In the genomic region with DNA sequence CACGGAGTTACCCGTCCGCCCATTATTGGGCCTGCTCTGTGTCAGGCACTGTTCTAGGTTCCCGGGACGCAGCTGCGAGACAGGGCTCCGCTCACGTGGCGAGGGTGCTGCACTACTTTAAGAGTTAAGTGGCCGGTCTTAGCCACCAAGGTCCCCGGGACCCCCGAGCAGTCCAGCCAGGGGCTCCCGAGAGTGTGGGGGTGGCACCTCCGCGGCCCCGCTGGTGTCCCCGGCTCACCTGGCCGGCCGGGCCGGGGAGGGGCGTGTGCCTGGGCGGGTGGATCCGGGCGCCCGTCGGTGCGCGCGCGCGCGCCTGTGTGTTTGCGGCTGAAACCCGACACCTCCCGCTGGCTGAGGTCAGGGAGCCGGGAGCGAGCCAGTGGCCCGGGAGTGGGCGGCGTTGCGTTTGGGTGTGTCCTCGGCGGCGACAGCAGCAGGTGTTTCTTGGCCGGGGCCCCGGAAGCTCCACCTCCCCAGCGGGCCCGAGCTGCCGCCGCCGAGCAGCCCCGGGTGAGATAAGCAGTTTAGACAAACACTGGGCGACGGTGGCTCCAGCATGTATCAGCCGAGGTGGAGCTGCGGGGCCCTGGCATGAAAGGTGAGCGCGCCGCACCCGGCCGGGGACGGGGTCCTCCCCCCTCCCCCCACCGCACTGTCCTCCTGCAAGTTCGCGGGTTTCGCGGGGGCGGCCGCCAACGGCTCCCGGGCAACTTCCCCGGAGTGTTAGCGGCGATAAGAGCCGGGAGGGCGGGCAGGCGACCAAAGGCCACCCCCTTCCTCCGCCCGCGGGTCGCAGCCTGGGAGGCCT, we compare ENCODE assay signal across 1 cellular context.
TF ChIP-seq lines count a peak whose summit lies in the region.

A gene (plus strand): TSS at position 522 of the 808 bp plus-strand sequence. CDS start 70 bp downstream, at position 592.

TF ChIP-seq in HepG2, 621 proteins besides CTCF, POLR2A, EP300 and RAD21 (continued from another document):
- TF ChIP-seq ESRRA (CRISPR knock-in tag; IDR thresholded peaks at IDR 0.05; ENCODE audit: low read depth) (no peak; the same call in none of the 2 replicates), ATRX (CRISPR knock-in tag; IDR thresholded peaks at IDR 0.05; ENCODE audit: borderline replicate concordance) (no peak), ZNF138 (CRISPR knock-in tag; IDR thresholded peaks at IDR 0.05; ENCODE audit: low read depth) (peak; percentile 80), ZNF350 (CRISPR knock-in tag; IDR thresholded peaks at IDR 0.05; ENCODE audit: borderline replicate concordance, low read depth) (peak; percentile 82), ZFP82 (CRISPR knock-in tag; IDR thresholded peaks at IDR 0.05; ENCODE audit: borderline replicate concordance) (0 out of 2 replicates have a peak, but pooled peaks have one; percentile 83), PPARG (CRISPR knock-in tag; conservative IDR thresholded peaks at IDR 0.05) (peak; percentile 52; the same call in 1 of the 2 replicates), ZMYM3 (CRISPR knock-in tag; IDR thresholded peaks at IDR 0.05) (peak; percentile 87), IKZF1 (IDR thresholded peaks at IDR 0.05) (no peak), ZNF282 (IDR thresholded peaks at IDR 0.05; ENCODE audit: partially characterized antibody) (no peak), YY1 (IDR thresholded peaks at IDR 0.05; ENCODE audit: insufficient read depth, insufficient replicate concordance, low read depth, low read length) (peak; percentile 28)
- TF ChIP-seq, protein P1, sequence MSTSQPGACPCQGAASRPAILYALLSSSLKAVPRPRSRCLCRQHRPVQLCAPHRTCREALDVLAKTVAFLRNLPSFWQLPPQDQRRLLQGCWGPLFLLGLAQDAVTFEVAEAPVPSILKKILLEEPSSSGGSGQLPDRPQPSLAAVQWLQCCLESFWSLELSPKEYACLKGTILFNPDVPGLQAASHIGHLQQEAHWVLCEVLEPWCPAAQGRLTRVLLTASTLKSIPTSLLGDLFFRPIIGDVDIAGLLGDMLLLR (CRISPR knock-in tag; IDR thresholded peaks at IDR 0.05): peak; percentile 58; the same call in 1 of the 2 replicates
- TF ChIP-seq, protein P2, sequence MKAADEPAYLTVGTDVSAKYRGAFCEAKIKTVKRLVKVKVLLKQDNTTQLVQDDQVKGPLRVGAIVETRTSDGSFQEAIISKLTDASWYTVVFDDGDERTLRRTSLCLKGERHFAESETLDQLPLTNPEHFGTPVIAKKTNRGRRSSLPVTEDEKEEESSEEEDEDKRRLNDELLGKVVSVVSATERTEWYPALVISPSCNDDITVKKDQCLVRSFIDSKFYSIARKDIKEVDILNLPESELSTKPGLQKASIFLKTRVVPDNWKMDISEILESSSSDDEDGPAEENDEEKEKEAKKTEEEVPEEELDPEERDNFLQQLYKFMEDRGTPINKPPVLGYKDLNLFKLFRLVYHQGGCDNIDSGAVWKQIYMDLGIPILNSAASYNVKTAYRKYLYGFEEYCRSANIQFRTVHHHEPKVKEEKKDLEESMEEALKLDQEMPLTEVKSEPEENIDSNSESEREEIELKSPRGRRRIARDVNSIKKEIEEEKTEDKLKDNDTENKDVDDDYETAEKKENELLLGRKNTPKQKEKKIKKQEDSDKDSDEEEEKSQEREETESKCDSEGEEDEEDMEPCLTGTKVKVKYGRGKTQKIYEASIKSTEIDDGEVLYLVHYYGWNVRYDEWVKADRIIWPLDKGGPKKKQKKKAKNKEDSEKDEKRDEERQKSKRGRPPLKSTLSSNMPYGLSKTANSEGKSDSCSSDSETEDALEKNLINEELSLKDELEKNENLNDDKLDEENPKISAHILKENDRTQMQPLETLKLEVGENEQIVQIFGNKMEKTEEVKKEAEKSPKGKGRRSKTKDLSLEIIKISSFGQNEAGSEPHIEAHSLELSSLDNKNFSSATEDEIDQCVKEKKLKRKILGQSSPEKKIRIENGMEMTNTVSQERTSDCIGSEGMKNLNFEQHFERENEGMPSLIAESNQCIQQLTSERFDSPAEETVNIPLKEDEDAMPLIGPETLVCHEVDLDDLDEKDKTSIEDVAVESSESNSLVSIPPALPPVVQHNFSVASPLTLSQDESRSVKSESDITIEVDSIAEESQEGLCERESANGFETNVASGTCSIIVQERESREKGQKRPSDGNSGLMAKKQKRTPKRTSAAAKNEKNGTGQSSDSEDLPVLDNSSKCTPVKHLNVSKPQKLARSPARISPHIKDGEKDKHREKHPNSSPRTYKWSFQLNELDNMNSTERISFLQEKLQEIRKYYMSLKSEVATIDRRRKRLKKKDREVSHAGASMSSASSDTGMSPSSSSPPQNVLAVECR (CRISPR knock-in tag; IDR thresholded peaks at IDR 0.05; ENCODE audit: borderline replicate concordance): peak; percentile 84; the same call in 1 of the 2 replicates
- TF ChIP-seq, protein P3, sequence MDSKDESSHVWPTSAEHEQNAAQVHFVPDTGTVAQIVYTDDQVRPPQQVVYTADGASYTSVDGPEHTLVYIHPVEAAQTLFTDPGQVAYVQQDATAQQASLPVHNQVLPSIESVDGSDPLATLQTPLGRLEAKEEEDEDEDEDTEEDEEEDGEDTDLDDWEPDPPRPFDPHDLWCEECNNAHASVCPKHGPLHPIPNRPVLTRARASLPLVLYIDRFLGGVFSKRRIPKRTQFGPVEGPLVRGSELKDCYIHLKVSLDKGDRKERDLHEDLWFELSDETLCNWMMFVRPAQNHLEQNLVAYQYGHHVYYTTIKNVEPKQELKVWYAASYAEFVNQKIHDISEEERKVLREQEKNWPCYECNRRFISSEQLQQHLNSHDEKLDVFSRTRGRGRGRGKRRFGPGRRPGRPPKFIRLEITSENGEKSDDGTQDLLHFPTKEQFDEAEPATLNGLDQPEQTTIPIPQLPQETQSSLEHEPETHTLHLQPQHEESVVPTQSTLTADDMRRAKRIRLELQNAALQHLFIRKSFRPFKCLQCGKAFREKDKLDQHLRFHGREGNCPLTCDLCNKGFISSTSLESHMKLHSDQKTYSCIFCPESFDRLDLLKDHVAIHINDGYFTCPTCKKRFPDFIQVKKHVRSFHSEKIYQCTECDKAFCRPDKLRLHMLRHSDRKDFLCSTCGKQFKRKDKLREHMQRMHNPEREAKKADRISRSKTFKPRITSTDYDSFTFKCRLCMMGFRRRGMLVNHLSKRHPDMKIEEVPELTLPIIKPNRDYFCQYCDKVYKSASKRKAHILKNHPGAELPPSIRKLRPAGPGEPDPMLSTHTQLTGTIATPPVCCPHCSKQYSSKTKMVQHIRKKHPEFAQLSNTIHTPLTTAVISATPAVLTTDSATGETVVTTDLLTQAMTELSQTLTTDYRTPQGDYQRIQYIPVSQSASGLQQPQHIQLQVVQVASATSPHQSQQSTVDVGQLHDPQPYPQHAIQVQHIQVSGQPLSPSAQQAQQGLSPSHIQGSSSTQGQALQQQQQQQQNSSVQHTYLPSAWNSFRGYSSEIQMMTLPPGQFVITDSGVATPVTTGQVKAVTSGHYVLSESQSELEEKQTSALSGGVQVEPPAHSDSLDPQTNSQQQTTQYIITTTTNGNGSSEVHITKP (CRISPR knock-in tag; IDR thresholded peaks at IDR 0.05; ENCODE audit: low read depth): peak; percentile 44
- TF ChIP-seq, protein P4, sequence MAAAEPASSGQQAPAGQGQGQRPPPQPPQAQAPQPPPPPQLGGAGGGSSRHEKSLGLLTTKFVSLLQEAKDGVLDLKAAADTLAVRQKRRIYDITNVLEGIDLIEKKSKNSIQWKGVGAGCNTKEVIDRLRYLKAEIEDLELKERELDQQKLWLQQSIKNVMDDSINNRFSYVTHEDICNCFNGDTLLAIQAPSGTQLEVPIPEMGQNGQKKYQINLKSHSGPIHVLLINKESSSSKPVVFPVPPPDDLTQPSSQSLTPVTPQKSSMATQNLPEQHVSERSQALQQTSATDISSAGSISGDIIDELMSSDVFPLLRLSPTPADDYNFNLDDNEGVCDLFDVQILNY (CRISPR knock-in tag; conservative IDR thresholded peaks at IDR 0.05): peak; percentile 51; the same call in 1 of the 2 replicates
